Comparison of ENCODE assay signal across 12 cellular contexts in genomic region chr19:48698046-48698445, GRCh38. TPM values are rescaled to one million over a fixed set of nuclear protein-coding genes. Genes with fewer than 3 reads are reported as not detected.
A peak's percentile ranks its signal among the peaks of the same experiment; 100 is the strongest.
DNase-seq lines count a peak whose midpoint lies in the region; ATAC-seq, FAIRE-seq and TF ChIP-seq lines count a peak whose summit lies in the region.
"Had no signal": no experiment of that assay in that cellular context is flagged by ENCODE, and none has a peak within 500 bp of the region (broad histone marks: within the 10 kb centered on the region; RNA-seq: fewer than 3 reads in every experiment).

No MANE protein-coding gene starts in this region.

- H3K4me3 Mint-ChIP-seq in Calu3 (ENCODE audit: low read depth, unreplicated experiment) = no peak overlapping the region
- H3K4me3 Mint-ChIP-seq: stimulated activated memory B cell treated with anti-CD40 and anti-IgM and Interleukin-4, amounts not matched to agents 10 μg/mL and 1 μg/mL and 100 μg/mL, for 72 hours had no signal

- intact Hi-C loops in Calu3 (cut with micrococcal nuclease; ENCODE audit: unreplicated experiment) = no loop called here

- CTCF ChIA-PET in Calu3 (lab: Charles Lee) = interaction anchor here (1.2 kb wide), 1 partner anchor 13 kb away, joined by 6 read pairs; no protein-coding TSS in a partner anchor

- peaks cover 15% of the 10 kb centered on the region for H3K36me3 Mint-ChIP-seq in Calu3 (ENCODE audit: insufficient read depth, unreplicated experiment)

- no peak for FAIRE-seq in D721Med (lab: Jason Lieb, UNC)
- FAIRE-seq: islet of Langerhans had no signal

- no peak overlapping the region for H3K27ac ChIP-seq in brain microvascular endothelial cell
- H3K27ac ChIP-seq in lung (ENCODE audit: low read depth in 1 of 2, low read length in 1 of 2) = peak overlapping the region in 1 of 2 donors; percentile 37

- DNase-seq in Calu3 (peak; percentile 42), MG63 (peak; percentile 60), brain microvascular endothelial cell (peak; percentile 53), lung (ENCODE audit: low spot score) (peak; percentile 52), D721Med (ENCODE audit: insufficient read length, low spot score) (no peak), middle frontal gyrus (ENCODE audit: extremely low spot score, low spot score) (no peak), NCI-H2196 treated with DMSO at 0.1 percent for 48 hours (lab: John Stamatoyannopoulos, UW; ENCODE audit: unreplicated experiment) (no peak)
- DNase-seq: cortex of kidney had no signal

- ATAC-seq in lung (ENCODE audit: insufficient read depth, low FRiP score) (no peak), HG02588 (IDR thresholded peaks at IDR 0.05; ENCODE audit: unreplicated experiment) (no peak)
- ATAC-seq: stimulated activated memory B cell treated with anti-CD40 and anti-IgM and Interleukin-4, amounts not matched to agents 10 μg/mL and 1 μg/mL and 100 μg/mL, for 72 hours had no signal

- TSS peak; percentile 15 for BruUV-seq in Calu3 (replicated peaks; lab: Mats Ljungman, UMichigan)

- no peaks in the 10 kb centered on the region for H3K9me3 Mint-ChIP-seq in Calu3 (ENCODE audit: low read depth, unreplicated experiment)
- H3K9me3 Mint-ChIP-seq: stimulated activated memory B cell treated with anti-CD40 and anti-IgM and Interleukin-4, amounts not matched to agents 10 μg/mL and 1 μg/mL and 100 μg/mL, for 72 hours had no signal

- in situ Hi-C loops in brain microvascular endothelial cell (cut with HindIII; ENCODE audit: low pct_ligation_motif_present, low sequenced_read_pairs) = no loop called here

- H3K36me3 ChIP-seq in MG63 (no peaks in the 10 kb centered on the region), brain microvascular endothelial cell (replicated peaks) (no peaks in the 10 kb centered on the region), lung (ENCODE audit: control insufficient read depth in 2 of 2, insufficient read depth in 2 of 2, low read length in 2 of 2) (peaks cover 0 to 3% of the 10 kb centered on the region in 2 donors)

- H3K27me3 ChIP-seq in MG63 = no peaks in the 10 kb centered on the region
- no peaks in the 10 kb centered on the region for H3K27me3 ChIP-seq in brain microvascular endothelial cell (replicated peaks)
- no peaks in the 10 kb centered on the region for H3K27me3 ChIP-seq in lung (ENCODE audit: control insufficient read depth, insufficient read depth)

- 17 to 21% methylated on average over 4 of the region's 4 CpGs for WGBS in lung, 2 donors

- H3K4me1 ChIP-seq in lung (ENCODE audit: control insufficient read depth in 2 of 2, insufficient read depth in 2 of 2, low read length in 2 of 2) = peaks cover 0 to 5% of the 10 kb centered on the region in 2 donors

- H3K9me3 ChIP-seq in MG63 (0 out of 2 replicates have a peak, but pooled peaks cover 2% of the 10 kb centered on the region), lung (ENCODE audit: control insufficient read depth in 2 of 2, insufficient read depth in 1 of 2, low read length in 1 of 2) (no peaks in the 10 kb centered on the region)

- H3K4me3 ChIP-seq in MG63 = no peak overlapping the region
- no peak overlapping the region for H3K4me3 ChIP-seq in brain microvascular endothelial cell (ENCODE audit: low read depth, low read length)
- no peak overlapping the region for H3K4me3 ChIP-seq in lung

- no peaks in the 10 kb centered on the region for H3K27me3 Mint-ChIP-seq in Calu3 (ENCODE audit: unreplicated experiment)

- TF ChIP-seq CTCF in Calu3 (IDR thresholded peaks at IDR 0.05; ENCODE audit: unreplicated experiment) (no peak), brain microvascular endothelial cell (IDR thresholded peaks at IDR 0.05; ENCODE audit: low read depth, low read length, missing control alignments) (no peak), lung (IDR thresholded peaks at IDR 0.05; ENCODE audit: control extremely low read depth, extremely low read depth) (no peak), D721Med (IDR thresholded peaks at IDR 0.05; ENCODE audit: insufficient read depth, missing control alignments) (no peak)

- no peak overlapping the region for H3K27ac Mint-ChIP-seq in Calu3 (ENCODE audit: unreplicated experiment)
- H3K27ac Mint-ChIP-seq: stimulated activated memory B cell treated with anti-CD40 and anti-IgM and Interleukin-4, amounts not matched to agents 10 μg/mL and 1 μg/mL and 100 μg/mL, for 72 hours had no signal

- peaks cover 22% of the 10 kb centered on the region for H3K4me1 Mint-ChIP-seq in Calu3 (ENCODE audit: low read depth, unreplicated experiment)

RNA-seq across cellular contexts. Expression of gene FUT2, which starts 2.3 kb away (rescaled TPM):
- total RNA-seq in Calu3 (2022) (8.7 and 10.4 TPM in 2 replicates), lung (1 to 10 TPM in 1 of 2 donors, under 1 TPM in 1; 0.40 to 5.6 TPM)
- total RNA-seq in MG63 (2014; rRNA removed; shearing (Covaris generic); ENCODE audit: low replicate concordance) = not detected in 2 replicates
- polyA plus RNA-seq in lung = 1 to 10 TPM; 4.4 to 6.5 TPM
- total RNA-seq: pulmonary artery endothelial cell had no signal

RNA-seq across cellular contexts. Expression of gene MAMSTR, which starts 21.5 kb away (rescaled TPM):
- 1.7 TPM in 2 replicates for total RNA-seq in Calu3 (2022)
- 0.79 TPM in 1 of 2 replicates, not detected in the other for total RNA-seq in MG63 (2014; rRNA removed; shearing (Covaris generic); ENCODE audit: low replicate concordance)
- total RNA-seq in lung = 1 to 10 TPM; 1.3 to 1.5 TPM
- 1 to 10 TPM in 1 of 2 donors, under 1 TPM in 1; 0.48 to 1.2 TPM for polyA plus RNA-seq in lung

RNA-seq across cellular contexts. Expression of gene NTN5, which starts 25.2 kb away (rescaled TPM):
- total RNA-seq in Calu3 (2022) = 0.57 and 0.66 TPM in 2 replicates
- not detected in 2 replicates for total RNA-seq in MG63 (2014; rRNA removed; shearing (Covaris generic); ENCODE audit: low replicate concordance)
- total RNA-seq in lung = under 1 TPM; 0.26 to 0.28 TPM
- polyA plus RNA-seq in lung = under 1 TPM; 0.11 to 0.28 TPM

RNA-seq across cellular contexts. Expression of gene RASIP1, which starts 42.4 kb away (rescaled TPM):
- total RNA-seq in Calu3 (2022) (0.09 and 0.29 TPM in 2 replicates), lung (10 to 100 TPM; 26.2 to 32.8 TPM)
- total RNA-seq in MG63 (2014; rRNA removed; shearing (Covaris generic); ENCODE audit: low replicate concordance) = 0.72 TPM in 1 of 2 replicates, not detected in the other
- polyA plus RNA-seq in lung = 10 to 100 TPM; 24.7 to 37.9 TPM

RNA-seq across cellular contexts. Expression of gene IZUMO1, which starts 48.7 kb away (rescaled TPM):
- total RNA-seq in Calu3 (2022) = 0.31 and 0.42 TPM in 2 replicates
- total RNA-seq in MG63 (2014; rRNA removed; shearing (Covaris generic); ENCODE audit: low replicate concordance) = not detected in 2 replicates
- 1 to 10 TPM; 1.2 to 3.1 TPM for total RNA-seq in lung
- polyA plus RNA-seq in lung = 1 to 10 TPM in 1 of 2 donors, under 1 TPM in 1; 0.97 to 2.4 TPM

Comparison
In these comparisons a context has a peak if more than half of its experiments do, and no peak if none do; other contexts are left out.
1. DNase-seq: peak in Calu3 (single experiment), MG63 (single experiment), brain microvascular endothelial cell (single experiment) and lung (single experiment); none in D721Med (single experiment), middle frontal gyrus (single experiment) and NCI-H2196 treated with DMSO at 0.1 percent for 48 hours (single experiment).